In the genomic region with DNA sequence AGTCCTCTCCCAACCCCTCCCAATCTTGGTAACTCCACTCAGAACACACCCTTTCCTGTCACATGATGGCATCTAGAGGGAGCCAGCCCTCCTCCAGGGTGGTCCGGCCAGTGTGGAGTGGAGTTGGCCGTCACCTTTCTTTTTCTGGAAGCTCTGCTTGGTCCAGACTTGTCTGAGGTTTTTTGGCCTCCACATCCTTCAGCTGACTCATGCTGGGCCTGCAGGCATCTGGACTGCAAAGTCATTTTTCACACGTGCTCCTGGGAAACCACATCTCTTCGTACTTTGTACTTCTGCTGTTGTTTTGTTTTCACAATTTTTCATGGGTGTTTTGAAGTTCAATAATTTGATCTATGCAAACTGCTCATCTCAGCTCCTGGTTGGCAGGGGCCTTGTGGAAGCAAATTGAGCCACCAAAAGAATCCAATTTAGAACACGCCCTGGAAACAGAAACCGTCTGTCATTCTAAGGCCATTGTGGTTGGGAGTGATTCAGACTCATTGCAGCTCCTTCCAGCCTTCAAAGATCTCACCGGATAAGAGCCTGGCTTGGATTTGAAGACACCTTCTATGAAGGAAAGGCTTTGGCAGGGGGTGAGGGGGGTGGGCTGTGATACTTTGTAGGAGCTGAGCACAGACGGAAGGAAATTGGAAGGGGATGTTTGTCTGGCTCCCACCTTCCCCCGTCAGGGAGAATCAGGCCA, we compare ENCODE assay signal across 9 cellular contexts. TPM values are rescaled to one million over a fixed set of nuclear protein-coding genes. Genes with fewer than 3 reads are reported as not detected.
DNase-seq lines count a peak whose midpoint lies in the region; ATAC-seq and TF ChIP-seq lines count a peak whose summit lies in the region.
"Had no signal": no experiment of that assay in that cellular context is flagged by ENCODE, and none has a peak within 500 bp of the region (broad histone marks: within the 10 kb centered on the region; RNA-seq: fewer than 3 reads in every experiment).

No MANE protein-coding gene starts in this region.

- H3K27ac ChIP-seq in right lobe of liver = no peak overlapping the region

- no peak for TF ChIP-seq POLR2A in right lobe of liver (IDR thresholded peaks at IDR 0.05)

- DNase-seq in AG04449 (ENCODE audit: low read depth, low spot score) = peak; percentile 85
- peak; percentile 62 for DNase-seq in KBM-7
- peak; percentile 98 for DNase-seq in astrocyte of the spinal cord (ENCODE audit: low read depth, low spot score)
- peak in 1 of 3 donors; percentile 22 for DNase-seq in right lobe of liver
- no peak for DNase-seq in NCI-H2081 treated with DMSO at 0.1 percent for 48 hours (lab: John Stamatoyannopoulos, UW)
- no peak for DNase-seq in NCI-H1417 treated with DMSO at 0.1 percent for 48 hours (lab: John Stamatoyannopoulos, UW)

- in situ Hi-C loops in KBM-7 (cut with MboI; ENCODE audit: low pct_unique_long_range_greater_than_20kb, low sequenced_read_pairs) (no loop called here), astrocyte of the spinal cord (cut with HindIII; ENCODE audit: low sequenced_read_pairs) (no loop called here)

- H3K4me3 ChIP-seq in AG04449 (ENCODE audit: low read depth, low read length) = no peak overlapping the region
- H3K4me3 ChIP-seq in astrocyte of the spinal cord (ENCODE audit: low read depth, low read length) = no peak overlapping the region
- no peak overlapping the region for H3K4me3 ChIP-seq in right lobe of liver
- H3K4me3 ChIP-seq: tibial nerve had no signal

- 63% methylated on average over 7 of the region's 9 CpGs for WGBS in right lobe of liver (ENCODE audit: insufficient coverage, low coverage, low lambda C conversion rate, missing lambda C conversion rate)

- no peaks in the 10 kb centered on the region for H3K9me3 ChIP-seq in right lobe of liver
- H3K9me3 ChIP-seq: tibial nerve had no signal

- TF ChIP-seq CTCF in AG04449 (IDR thresholded peaks at IDR 0.05; ENCODE audit: insufficient read depth, low read length, missing control alignments) (no peak), astrocyte of the spinal cord (IDR thresholded peaks at IDR 0.05; ENCODE audit: low read depth, low read length) (no peak), right lobe of liver (IDR thresholded peaks at IDR 0.05) (no peak)

- ATAC-seq in right lobe of liver = peak in 3 of 4 donors; percentile 22 to 62 (median 32)
- ATAC-seq in HG03135 (IDR thresholded peaks at IDR 0.05; ENCODE audit: unreplicated experiment) = no peak
- no peak for ATAC-seq in HG03571 (IDR thresholded peaks at IDR 0.05; ENCODE audit: unreplicated experiment)

- intact Hi-C loops in right lobe of liver (cut with DNase I) = no loop called here

- no peaks in the 10 kb centered on the region for H3K36me3 ChIP-seq in right lobe of liver

- H3K4me1 ChIP-seq in right lobe of liver = no peaks in the 10 kb centered on the region

- CTCF ChIA-PET in AG04449 (lab: Yijun Ruan, JAX) = interaction anchor here (0.9 to 2.4 kb wide), 4 partner anchors 9 to 320 kb away, joined by 3 to 8 read pairs (median 3); no protein-coding TSS in a partner anchor

- no peaks in the 10 kb centered on the region for H3K27me3 ChIP-seq in right lobe of liver
- H3K27me3 ChIP-seq: tibial nerve had no signal

- POLR2A ChIA-PET in AG04449 (lab: Yijun Ruan, JAX) = interaction anchor here (0.7 to 1.2 kb wide), 3 partner anchors 16 to 285 kb away, joined by 4 read pairs; no protein-coding TSS in a partner anchor

RNA-seq across cellular contexts. Expression of a gene that starts 42.4 kb away (rescaled TPM):
- total RNA-seq in right lobe of liver = 10 to 100 TPM; 26.6 to 35.3 (median 30.0) TPM

Comparison
In these comparisons a context has a peak if more than half of its experiments do, and no peak if none do; other contexts are left out.
1. DNase-seq: peak in AG04449 (single experiment), KBM-7 (single experiment) and astrocyte of the spinal cord (single experiment); none in NCI-H2081 treated with DMSO at 0.1 percent for 48 hours (single experiment) and NCI-H1417 treated with DMSO at 0.1 percent for 48 hours (single experiment).
2. ATAC-seq: peak in right lobe of liver (3 of 4); none in HG03135 (single experiment) and HG03571 (single experiment).